Comparison of ENCODE assay signal across 20 cellular contexts in genomic region chr4:176708771-176709311, GRCh38.
DNase-seq lines count a peak whose midpoint lies in the region; ATAC-seq and TF ChIP-seq lines count a peak whose summit lies in the region.
"Had no signal": no experiment of that assay in that cellular context is flagged by ENCODE, and none has a peak within 500 bp of the region (broad histone marks: within the 10 kb centered on the region; RNA-seq: fewer than 3 reads in every experiment).

No MANE protein-coding gene starts in this region.

- TF ChIP-seq CTCF in AG10803 (conservative IDR thresholded peaks at IDR 0.05; ENCODE audit: low read length) (no peak), HFF-Myc (IDR thresholded peaks at IDR 0.05; ENCODE audit: low read depth, low read length, missing control alignments) (no peak), fibroblast of villous mesenchyme (IDR thresholded peaks at IDR 0.05; ENCODE audit: insufficient read depth, low read depth, low read length) (no peak), sigmoid colon (IDR thresholded peaks at IDR 0.05) (no peak)

- no peaks in the 10 kb centered on the region for H3K4me1 ChIP-seq in sigmoid colon
- H3K4me1 ChIP-seq: Caco-2, SJCRH30 had no signal

- peak; percentile 29 for DNase-seq in AG10803 (ENCODE audit: low read depth)
- peak; percentile 53 for DNase-seq in HFF-Myc (ENCODE audit: extremely low read depth, low read depth)
- DNase-seq in amniotic epithelial cell (ENCODE audit: low read depth) = peak; percentile 20
- DNase-seq in fibroblast of villous mesenchyme (ENCODE audit: low read depth) = peak; percentile 45
- no peak for DNase-seq in AML-193 (lab: John Stamatoyannopoulos, UW)
- DNase-seq in SHP77 (lab: John Stamatoyannopoulos, UW) = no peak
- no peak for DNase-seq in sigmoid colon
- DNase-seq: Caco-2; CD4-positive, CD25-positive, alpha-beta regulatory T cell; DMS153; MV-4-11; NCI-H1417; NCI-H187 treated with DMSO at 0.1 percent for 48 hours; NCI-H526 treated with DMSO at 0.1 percent for 48 hours; SJCRH30 had no signal

- intact Hi-C loops in sigmoid colon (cut with DNase I) = no loop called here

- no peaks in the 10 kb centered on the region for H3K27me3 ChIP-seq in sigmoid colon
- H3K27me3 ChIP-seq: SJCRH30 had no signal

- ATAC-seq in HG03045 (IDR thresholded peaks at IDR 0.05; ENCODE audit: unreplicated experiment) = no peak
- ATAC-seq: A549, GM23338, HCT116, K562 had no signal

- no peaks in the 10 kb centered on the region for H3K36me3 ChIP-seq in sigmoid colon
- H3K36me3 ChIP-seq: SJCRH30 had no signal

- H3K4me3 ChIP-seq in AG10803 (ENCODE audit: low read length) = no peak overlapping the region
- no peak overlapping the region for H3K4me3 ChIP-seq in HFF-Myc (replicated peaks; ENCODE audit: low read depth, low read length)
- H3K4me3 ChIP-seq in fibroblast of villous mesenchyme (ENCODE audit: low read depth, low read length) = no peak overlapping the region
- no peak overlapping the region for H3K4me3 ChIP-seq in sigmoid colon
- H3K4me3 ChIP-seq: A549, GM23338, K562, SJCRH30 had no signal

- no peak for TF ChIP-seq EP300 in sigmoid colon (IDR thresholded peaks at IDR 0.05)

- no peak for TF ChIP-seq POLR2A in sigmoid colon (IDR thresholded peaks at IDR 0.05)

- no peaks in the 10 kb centered on the region for H3K9me3 ChIP-seq in sigmoid colon
- H3K9me3 ChIP-seq: A549, Caco-2, SJCRH30 had no signal

- H3K27ac ChIP-seq in sigmoid colon = no peak overlapping the region
- H3K27ac ChIP-seq: A549, SJCRH30 had no signal

Comparison
In these comparisons a context has a peak if more than half of its experiments do, and no peak if none do; other contexts are left out.
1. DNase-seq: peak in AG10803 (single experiment), HFF-Myc (single experiment), amniotic epithelial cell (single experiment) and fibroblast of villous mesenchyme (single experiment); none in AML-193 (0 of 2), SHP77 (0 of 2) and sigmoid colon (single experiment).